1 cellular context compared by ENCODE assay signal in the genomic region with DNA sequence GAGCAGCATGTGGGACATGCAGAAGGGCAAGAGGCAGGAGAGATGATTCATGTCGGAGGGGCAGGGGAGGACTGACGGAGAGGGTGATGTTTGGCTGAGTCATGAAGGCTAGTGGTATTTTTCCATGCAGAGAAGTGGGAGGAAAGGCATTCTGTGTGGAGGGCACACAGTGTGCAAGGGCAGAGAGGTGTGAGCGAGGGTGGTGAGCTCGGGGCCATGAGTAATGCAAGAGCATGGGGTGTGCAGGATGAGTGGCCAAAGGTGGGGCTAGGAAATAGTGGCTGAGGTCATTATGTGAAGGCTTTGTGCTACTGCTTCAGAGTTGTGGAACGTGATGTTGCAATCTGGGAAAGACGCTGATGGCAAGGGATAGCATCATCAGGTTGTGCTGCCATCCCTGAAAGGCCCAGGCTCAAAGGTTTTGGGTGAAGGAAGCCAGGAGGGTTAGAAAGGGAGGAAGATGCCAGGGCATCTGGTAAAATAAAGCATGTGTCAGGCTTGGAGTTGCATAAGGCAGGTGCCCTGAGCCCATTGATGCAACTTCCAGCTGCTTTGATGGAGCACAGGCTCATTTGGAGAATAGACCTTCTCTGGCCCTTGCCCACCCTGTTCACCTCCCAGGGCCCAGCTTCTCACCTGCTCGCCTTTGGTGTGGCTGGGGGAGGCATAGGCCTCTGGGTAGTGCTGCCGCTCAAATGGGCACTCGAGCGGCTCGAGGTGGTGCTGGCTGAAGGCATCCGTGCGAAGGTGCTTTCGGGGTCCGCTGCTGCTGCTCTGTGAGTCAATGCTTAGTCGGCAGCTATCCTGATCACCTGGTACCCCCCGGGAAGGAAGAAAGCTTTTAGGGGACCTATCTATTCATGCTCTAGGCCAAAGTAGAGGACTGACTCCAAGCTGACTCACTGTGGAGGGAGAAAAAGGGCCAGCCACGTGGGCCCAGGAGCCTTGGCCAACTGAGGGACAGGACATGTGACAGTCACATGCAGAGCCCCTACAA.
A peak's percentile ranks its signal among the peaks of the same experiment; 100 is the strongest.
TF ChIP-seq lines count a peak whose summit lies in the region.

No MANE protein-coding gene starts in this region.

TF ChIP-seq in HepG2, 621 proteins besides CTCF, POLR2A, EP300 and RAD21 (continued from another document and continues in another):
- TF ChIP-seq CBX5 (CRISPR knock-in tag; IDR thresholded peaks at IDR 0.05; ENCODE audit: borderline replicate concordance) (peak; percentile 76; the same call in 1 of the 2 replicates), ZFP36 (IDR thresholded peaks at IDR 0.05; ENCODE audit: borderline replicate concordance, low read depth, low read length, partially characterized antibody) (no peak), JUNB (CRISPR knock-in tag; IDR thresholded peaks at IDR 0.05; ENCODE audit: borderline replicate concordance) (peak; percentile 80), KLF15 (CRISPR knock-in tag; IDR thresholded peaks at IDR 0.05; ENCODE audit: borderline replicate concordance) (no peak), ZNF24 (IDR thresholded peaks at IDR 0.05) (peak; percentile 6; the same call in 1 of the 2 replicates), RBAK (CRISPR knock-in tag; IDR thresholded peaks at IDR 0.05) (no peak), ELF4 (CRISPR knock-in tag; IDR thresholded peaks at IDR 0.05; ENCODE audit: borderline replicate concordance) (no peak), RFX1 (IDR thresholded peaks at IDR 0.05) (no peak), ESRRA (CRISPR knock-in tag; IDR thresholded peaks at IDR 0.05; ENCODE audit: low read depth) (no peak), HMGA1 (CRISPR knock-in tag; conservative IDR thresholded peaks at IDR 0.05) (no peak), HOXD1 (CRISPR knock-in tag; IDR thresholded peaks at IDR 0.05) (no peak), DNMT1 (CRISPR knock-in tag; IDR thresholded peaks at IDR 0.05) (no peak), ZNF678 (CRISPR knock-in tag; IDR thresholded peaks at IDR 0.05) (no peak), ZNF839 (CRISPR knock-in tag; IDR thresholded peaks at IDR 0.05; ENCODE audit: borderline replicate concordance) (no peak), SOX5 (CRISPR knock-in tag; IDR thresholded peaks at IDR 0.05; ENCODE audit: borderline replicate concordance) (peak; percentile 57; the same call in 1 of the 2 replicates), NFIB (CRISPR knock-in tag; IDR thresholded peaks at IDR 0.05; ENCODE audit: borderline replicate concordance) (peak; percentile 77; the same call in 1 of the 2 replicates), SIN3B (IDR thresholded peaks at IDR 0.05; ENCODE audit: low read length) (no peak), NFE2L2 (IDR thresholded peaks at IDR 0.05; ENCODE audit: low read length) (peak; percentile 93), ZNF720 (CRISPR knock-in tag; IDR thresholded peaks at IDR 0.05) (no peak), RBM22 (optimal IDR thresholded peaks at IDR 0.05; ENCODE audit: low read length) (no peak), NR1H2 (CRISPR knock-in tag; IDR thresholded peaks at IDR 0.05; ENCODE audit: borderline replicate concordance, low read depth) (no peak), HNF4G (IDR thresholded peaks at IDR 0.05; ENCODE audit: borderline replicate concordance, low read depth, low read length) (no peak), HNF4G (CRISPR knock-in tag; IDR thresholded peaks at IDR 0.05; ENCODE audit: borderline replicate concordance, low read depth) (no peak), ZNF737 (CRISPR knock-in tag; IDR thresholded peaks at IDR 0.05; ENCODE audit: borderline replicate concordance) (no peak), FOXK1 (CRISPR knock-in tag; IDR thresholded peaks at IDR 0.05; ENCODE audit: borderline replicate concordance, low read depth) (0 out of 2 replicates have a peak, but pooled peaks have one; percentile 26), HOXA5 (CRISPR knock-in tag; IDR thresholded peaks at IDR 0.05) (no peak), ZNF572 (CRISPR knock-in tag; IDR thresholded peaks at IDR 0.05) (no peak), ZNF589 (CRISPR knock-in tag; conservative IDR thresholded peaks at IDR 0.05) (no peak), KLF13 (CRISPR knock-in tag; IDR thresholded peaks at IDR 0.05) (no peak), RAD51 (IDR thresholded peaks at IDR 0.05; ENCODE audit: borderline replicate concordance) (no peak; the same call in 1 of the 2 replicates), MTF1 (CRISPR knock-in tag; IDR thresholded peaks at IDR 0.05) (no peak), HDAC1 (CRISPR knock-in tag; IDR thresholded peaks at IDR 0.05) (peak; percentile 35; the same call in 1 of the 2 replicates), YEATS4 (CRISPR knock-in tag; IDR thresholded peaks at IDR 0.05; ENCODE audit: borderline replicate concordance) (no peak)
- TF ChIP-seq, protein P1, sequence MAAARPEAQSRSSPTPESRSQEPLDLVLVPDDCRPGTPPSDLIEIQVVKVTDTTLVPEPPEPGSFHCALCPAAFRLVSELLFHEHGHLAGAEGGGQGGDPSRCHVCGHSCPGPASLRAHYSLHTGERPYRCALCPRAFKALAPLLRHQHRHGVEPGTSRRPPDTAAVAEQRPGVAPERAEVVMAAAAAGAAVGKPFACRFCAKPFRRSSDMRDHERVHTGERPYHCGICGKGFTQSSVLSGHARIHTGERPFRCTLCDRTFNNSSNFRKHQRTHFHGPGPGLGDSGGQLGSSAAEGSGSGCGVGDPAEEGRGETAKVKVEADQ (CRISPR knock-in tag; IDR thresholded peaks at IDR 0.05; ENCODE audit: borderline replicate concordance): no peak
- TF ChIP-seq, protein P2, sequence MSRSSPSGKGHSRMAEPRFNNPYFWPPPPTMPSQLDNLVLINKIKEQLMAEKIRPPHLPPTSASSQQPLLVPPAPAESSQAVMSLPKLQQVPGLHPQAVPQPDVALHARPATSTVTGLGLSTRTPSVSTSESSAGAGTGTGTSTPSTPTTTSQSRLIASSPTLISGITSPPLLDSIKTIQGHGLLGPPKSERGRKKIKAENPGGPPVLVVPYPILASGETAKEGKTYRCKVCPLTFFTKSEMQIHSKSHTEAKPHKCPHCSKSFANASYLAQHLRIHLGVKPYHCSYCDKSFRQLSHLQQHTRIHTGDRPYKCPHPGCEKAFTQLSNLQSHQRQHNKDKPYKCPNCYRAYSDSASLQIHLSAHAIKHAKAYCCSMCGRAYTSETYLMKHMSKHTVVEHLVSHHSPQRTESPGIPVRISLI (CRISPR knock-in tag; IDR thresholded peaks at IDR 0.05; ENCODE audit: borderline replicate concordance): no peak
- TF ChIP-seq, protein P3, sequence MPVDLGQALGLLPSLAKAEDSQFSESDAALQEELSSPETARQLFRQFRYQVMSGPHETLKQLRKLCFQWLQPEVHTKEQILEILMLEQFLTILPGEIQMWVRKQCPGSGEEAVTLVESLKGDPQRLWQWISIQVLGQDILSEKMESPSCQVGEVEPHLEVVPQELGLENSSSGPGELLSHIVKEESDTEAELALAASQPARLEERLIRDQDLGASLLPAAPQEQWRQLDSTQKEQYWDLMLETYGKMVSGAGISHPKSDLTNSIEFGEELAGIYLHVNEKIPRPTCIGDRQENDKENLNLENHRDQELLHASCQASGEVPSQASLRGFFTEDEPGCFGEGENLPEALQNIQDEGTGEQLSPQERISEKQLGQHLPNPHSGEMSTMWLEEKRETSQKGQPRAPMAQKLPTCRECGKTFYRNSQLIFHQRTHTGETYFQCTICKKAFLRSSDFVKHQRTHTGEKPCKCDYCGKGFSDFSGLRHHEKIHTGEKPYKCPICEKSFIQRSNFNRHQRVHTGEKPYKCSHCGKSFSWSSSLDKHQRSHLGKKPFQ (CRISPR knock-in tag; IDR thresholded peaks at IDR 0.05; ENCODE audit: insufficient replicate concordance): peak; percentile 97
- TF ChIP-seq, protein P4, sequence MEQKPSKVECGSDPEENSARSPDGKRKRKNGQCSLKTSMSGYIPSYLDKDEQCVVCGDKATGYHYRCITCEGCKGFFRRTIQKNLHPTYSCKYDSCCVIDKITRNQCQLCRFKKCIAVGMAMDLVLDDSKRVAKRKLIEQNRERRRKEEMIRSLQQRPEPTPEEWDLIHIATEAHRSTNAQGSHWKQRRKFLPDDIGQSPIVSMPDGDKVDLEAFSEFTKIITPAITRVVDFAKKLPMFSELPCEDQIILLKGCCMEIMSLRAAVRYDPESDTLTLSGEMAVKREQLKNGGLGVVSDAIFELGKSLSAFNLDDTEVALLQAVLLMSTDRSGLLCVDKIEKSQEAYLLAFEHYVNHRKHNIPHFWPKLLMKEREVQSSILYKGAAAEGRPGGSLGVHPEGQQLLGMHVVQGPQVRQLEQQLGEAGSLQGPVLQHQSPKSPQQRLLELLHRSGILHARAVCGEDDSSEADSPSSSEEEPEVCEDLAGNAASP (CRISPR knock-in tag; IDR thresholded peaks at IDR 0.05; ENCODE audit: borderline replicate concordance): 0 out of 2 replicates have a peak, but pooled peaks have one; percentile 42
- TF ChIP-seq, protein P5, sequence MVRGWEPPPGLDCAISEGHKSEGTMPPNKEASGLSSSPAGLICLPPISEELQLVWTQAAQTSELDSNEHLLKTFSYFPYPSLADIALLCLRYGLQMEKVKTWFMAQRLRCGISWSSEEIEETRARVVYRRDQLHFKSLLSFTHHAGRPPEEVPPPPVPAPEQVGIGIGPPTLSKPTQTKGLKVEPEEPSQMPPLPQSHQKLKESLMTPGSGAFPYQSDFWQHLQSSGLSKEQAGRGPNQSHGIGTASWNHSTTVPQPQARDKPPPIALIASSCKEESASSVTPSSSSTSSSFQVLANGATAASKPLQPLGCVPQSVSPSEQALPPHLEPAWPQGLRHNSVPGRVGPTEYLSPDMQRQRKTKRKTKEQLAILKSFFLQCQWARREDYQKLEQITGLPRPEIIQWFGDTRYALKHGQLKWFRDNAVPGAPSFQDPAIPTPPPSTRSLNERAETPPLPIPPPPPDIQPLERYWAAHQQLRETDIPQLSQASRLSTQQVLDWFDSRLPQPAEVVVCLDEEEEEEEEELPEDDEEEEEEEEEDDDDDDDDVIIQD (CRISPR knock-in tag; IDR thresholded peaks at IDR 0.05; ENCODE audit: low read depth): peak; percentile 68
- TF ChIP-seq, protein P6, sequence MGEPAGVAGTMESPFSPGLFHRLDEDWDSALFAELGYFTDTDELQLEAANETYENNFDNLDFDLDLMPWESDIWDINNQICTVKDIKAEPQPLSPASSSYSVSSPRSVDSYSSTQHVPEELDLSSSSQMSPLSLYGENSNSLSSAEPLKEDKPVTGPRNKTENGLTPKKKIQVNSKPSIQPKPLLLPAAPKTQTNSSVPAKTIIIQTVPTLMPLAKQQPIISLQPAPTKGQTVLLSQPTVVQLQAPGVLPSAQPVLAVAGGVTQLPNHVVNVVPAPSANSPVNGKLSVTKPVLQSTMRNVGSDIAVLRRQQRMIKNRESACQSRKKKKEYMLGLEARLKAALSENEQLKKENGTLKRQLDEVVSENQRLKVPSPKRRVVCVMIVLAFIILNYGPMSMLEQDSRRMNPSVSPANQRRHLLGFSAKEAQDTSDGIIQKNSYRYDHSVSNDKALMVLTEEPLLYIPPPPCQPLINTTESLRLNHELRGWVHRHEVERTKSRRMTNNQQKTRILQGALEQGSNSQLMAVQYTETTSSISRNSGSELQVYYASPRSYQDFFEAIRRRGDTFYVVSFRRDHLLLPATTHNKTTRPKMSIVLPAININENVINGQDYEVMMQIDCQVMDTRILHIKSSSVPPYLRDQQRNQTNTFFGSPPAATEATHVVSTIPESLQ (CRISPR knock-in tag; conservative IDR thresholded peaks at IDR 0.05): no peak
- TF ChIP-seq, protein P7, sequence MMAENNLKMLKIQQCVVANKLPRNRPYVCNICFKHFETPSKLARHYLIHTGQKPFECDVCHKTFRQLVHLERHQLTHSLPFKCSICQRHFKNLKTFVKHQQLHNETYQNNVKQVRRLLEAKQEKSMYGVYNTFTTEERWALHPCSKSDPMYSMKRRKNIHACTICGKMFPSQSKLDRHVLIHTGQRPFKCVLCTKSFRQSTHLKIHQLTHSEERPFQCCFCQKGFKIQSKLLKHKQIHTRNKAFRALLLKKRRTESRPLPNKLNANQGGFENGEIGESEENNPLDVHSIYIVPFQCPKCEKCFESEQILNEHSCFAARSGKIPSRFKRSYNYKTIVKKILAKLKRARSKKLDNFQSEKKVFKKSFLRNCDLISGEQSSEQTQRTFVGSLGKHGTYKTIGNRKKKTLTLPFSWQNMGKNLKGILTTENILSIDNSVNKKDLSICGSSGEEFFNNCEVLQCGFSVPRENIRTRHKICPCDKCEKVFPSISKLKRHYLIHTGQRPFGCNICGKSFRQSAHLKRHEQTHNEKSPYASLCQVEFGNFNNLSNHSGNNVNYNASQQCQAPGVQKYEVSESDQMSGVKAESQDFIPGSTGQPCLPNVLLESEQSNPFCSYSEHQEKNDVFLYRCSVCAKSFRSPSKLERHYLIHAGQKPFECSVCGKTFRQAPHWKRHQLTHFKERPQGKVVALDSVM (CRISPR knock-in tag; IDR thresholded peaks at IDR 0.05): no peak
- TF ChIP-seq, protein P8, sequence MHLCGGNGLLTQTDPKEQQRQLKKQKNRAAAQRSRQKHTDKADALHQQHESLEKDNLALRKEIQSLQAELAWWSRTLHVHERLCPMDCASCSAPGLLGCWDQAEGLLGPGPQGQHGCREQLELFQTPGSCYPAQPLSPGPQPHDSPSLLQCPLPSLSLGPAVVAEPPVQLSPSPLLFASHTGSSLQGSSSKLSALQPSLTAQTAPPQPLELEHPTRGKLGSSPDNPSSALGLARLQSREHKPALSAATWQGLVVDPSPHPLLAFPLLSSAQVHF (CRISPR knock-in tag; IDR thresholded peaks at IDR 0.05): no peak
- TF ChIP-seq, protein P9, sequence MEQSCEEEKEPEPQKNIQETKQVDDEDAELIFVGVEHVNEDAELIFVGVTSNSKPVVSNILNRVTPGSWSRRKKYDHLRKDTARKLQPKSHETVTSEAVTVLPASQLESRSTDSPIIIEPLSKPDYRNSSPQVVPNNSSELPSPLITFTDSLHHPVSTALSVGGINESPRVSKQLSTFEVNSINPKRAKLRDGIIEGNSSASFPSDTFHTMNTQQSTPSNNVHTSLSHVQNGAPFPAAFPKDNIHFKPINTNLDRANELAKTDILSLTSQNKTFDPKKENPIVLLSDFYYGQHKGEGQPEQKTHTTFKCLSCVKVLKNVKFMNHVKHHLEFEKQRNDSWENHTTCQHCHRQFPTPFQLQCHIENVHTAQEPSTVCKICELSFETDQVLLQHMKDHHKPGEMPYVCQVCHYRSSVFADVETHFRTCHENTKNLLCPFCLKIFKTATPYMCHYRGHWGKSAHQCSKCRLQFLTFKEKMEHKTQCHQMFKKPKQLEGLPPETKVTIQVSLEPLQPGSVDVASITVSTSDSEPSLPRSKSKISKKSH (CRISPR knock-in tag; IDR thresholded peaks at IDR 0.05; ENCODE audit: borderline replicate concordance): no peak; the same call in 1 of the 2 replicates
- TF ChIP-seq, protein P10, sequence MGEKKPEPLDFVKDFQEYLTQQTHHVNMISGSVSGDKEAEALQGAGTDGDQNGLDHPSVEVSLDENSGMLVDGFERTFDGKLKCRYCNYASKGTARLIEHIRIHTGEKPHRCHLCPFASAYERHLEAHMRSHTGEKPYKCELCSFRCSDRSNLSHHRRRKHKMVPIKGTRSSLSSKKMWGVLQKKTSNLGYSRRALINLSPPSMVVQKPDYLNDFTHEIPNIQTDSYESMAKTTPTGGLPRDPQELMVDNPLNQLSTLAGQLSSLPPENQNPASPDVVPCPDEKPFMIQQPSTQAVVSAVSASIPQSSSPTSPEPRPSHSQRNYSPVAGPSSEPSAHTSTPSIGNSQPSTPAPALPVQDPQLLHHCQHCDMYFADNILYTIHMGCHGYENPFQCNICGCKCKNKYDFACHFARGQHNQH (CRISPR knock-in tag; IDR thresholded peaks at IDR 0.05): peak; percentile 80; the same call in 1 of the 2 replicates
- TF ChIP-seq, protein P11, sequence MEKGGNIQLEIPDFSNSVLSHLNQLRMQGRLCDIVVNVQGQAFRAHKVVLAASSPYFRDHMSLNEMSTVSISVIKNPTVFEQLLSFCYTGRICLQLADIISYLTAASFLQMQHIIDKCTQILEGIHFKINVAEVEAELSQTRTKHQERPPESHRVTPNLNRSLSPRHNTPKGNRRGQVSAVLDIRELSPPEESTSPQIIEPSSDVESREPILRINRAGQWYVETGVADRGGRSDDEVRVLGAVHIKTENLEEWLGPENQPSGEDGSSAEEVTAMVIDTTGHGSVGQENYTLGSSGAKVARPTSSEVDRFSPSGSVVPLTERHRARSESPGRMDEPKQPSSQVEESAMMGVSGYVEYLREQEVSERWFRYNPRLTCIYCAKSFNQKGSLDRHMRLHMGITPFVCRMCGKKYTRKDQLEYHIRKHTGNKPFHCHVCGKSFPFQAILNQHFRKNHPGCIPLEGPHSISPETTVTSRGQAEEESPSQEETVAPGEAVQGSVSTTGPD (CRISPR knock-in tag; IDR thresholded peaks at IDR 0.05): no peak
